ENCODE assay signal across 11 cellular contexts in genomic region chr6:7053125-7053784, GRCh38. TPM values are rescaled to one million over a fixed set of nuclear protein-coding genes. Genes with fewer than 3 reads are reported as not detected.
A peak's percentile ranks its signal among the peaks of the same experiment; 100 is the strongest.
DNase-seq lines count a peak whose midpoint lies in the region; ATAC-seq and TF ChIP-seq lines count a peak whose summit lies in the region.
"Had no signal": no experiment of that assay in that cellular context is flagged by ENCODE, and none has a peak within 500 bp of the region (broad histone marks: within the 10 kb centered on the region; RNA-seq: fewer than 3 reads in every experiment).

No MANE protein-coding gene starts in this region.

- H3K9me3 ChIP-seq in mesenchymal stem cell (ENCODE audit: control insufficient read depth, low read length) (no peaks in the 10 kb centered on the region), suprapubic skin (no peaks in the 10 kb centered on the region)
- H3K9me3 ChIP-seq: A549 had no signal

- POLR2A ChIA-PET in activated CD4-positive, alpha-beta memory T cell treated with anti-CD3 and anti-CD28 coated beads for 36 hours (lab: Charles Lee), result no interaction called here
- POLR2A ChIA-PET in activated CD4-positive, alpha-beta memory T cell treated with anti-CD3 and anti-CD28 coated beads, Interleukin-2, amount 10 ng/mL, durations not matched to agents 7 days and 5 days (lab: Charles Lee), result interaction anchor here (0.9 kb wide), 1 partner anchor 10 kb away, joined by 3 read pairs; no protein-coding TSS in a partner anchor

- H2AK5ac ChIP-seq in mesenchymal stem cell (ENCODE audit: low read length, severe bottlenecking), result peak overlapping the region; percentile 31

- no peak overlapping the region for H2AFZ ChIP-seq in mesenchymal stem cell (ENCODE audit: low read depth, low read length)

- H3K27ac ChIP-seq in mesenchymal stem cell (ENCODE audit: low read length, poor library complexity, severe bottlenecking) (no peak overlapping the region), suprapubic skin (peak overlapping the region; percentile 96)

- TF ChIP-seq POLR2A in suprapubic skin (IDR thresholded peaks at IDR 0.05), result no peak

- H3K4me3 Mint-ChIP-seq in activated CD4-positive, alpha-beta memory T cell treated with anti-CD3 and anti-CD28 coated beads for 36 hours, result peak overlapping the region; percentile 3
- no peak overlapping the region for H3K4me3 Mint-ChIP-seq in activated CD4-positive, alpha-beta memory T cell treated with anti-CD3 and anti-CD28 coated beads, Interleukin-2, amount 10 ng/mL, durations not matched to agents 7 days and 5 days
- H3K4me3 Mint-ChIP-seq in activated naive CD8-positive, alpha-beta T cell treated with anti-CD3 and anti-CD28 coated beads, Interleukin-2, amount 50 U/mL, for 24 hours, result peak overlapping the region; percentile 67
- no peak overlapping the region for H3K4me3 Mint-ChIP-seq in T-helper 2 cell treated with Interferon-gamma antibody and Interleukin-4, amounts not matched to agents 5 μg/mL and 100 μg/mL, for 36 hours

- H3K4me3 ChIP-seq in mesenchymal stem cell (ENCODE audit: insufficient read depth in 1 of 2, low read depth in 1 of 2, low read length in 2 of 2), result no peak overlapping the region
- H3K4me3 ChIP-seq in suprapubic skin, result peak overlapping the region; percentile 63

- H4K8ac ChIP-seq in mesenchymal stem cell (ENCODE audit: low read length), result no peak overlapping the region

- no peak overlapping the region for H4K91ac ChIP-seq in mesenchymal stem cell (ENCODE audit: low read length)

- no peak overlapping the region for H2BK5ac ChIP-seq in mesenchymal stem cell (ENCODE audit: low read depth, low read length, poor library complexity, severe bottlenecking)

- H3K36me3 Mint-ChIP-seq in activated CD4-positive, alpha-beta memory T cell treated with anti-CD3 and anti-CD28 coated beads for 36 hours, result no peaks in the 10 kb centered on the region
- no peaks in the 10 kb centered on the region for H3K36me3 Mint-ChIP-seq in activated CD4-positive, alpha-beta memory T cell treated with anti-CD3 and anti-CD28 coated beads, Interleukin-2, amount 10 ng/mL, durations not matched to agents 7 days and 5 days (ENCODE audit: low read depth)
- H3K36me3 Mint-ChIP-seq in activated naive CD8-positive, alpha-beta T cell treated with anti-CD3 and anti-CD28 coated beads, Interleukin-2, amount 50 U/mL, for 24 hours (ENCODE audit: low read depth), result no peaks in the 10 kb centered on the region
- no peaks in the 10 kb centered on the region for H3K36me3 Mint-ChIP-seq in T-helper 2 cell treated with Interferon-gamma antibody and Interleukin-4, amounts not matched to agents 5 μg/mL and 100 μg/mL, for 36 hours (ENCODE audit: low read depth)

- H3K18ac ChIP-seq in mesenchymal stem cell (ENCODE audit: low read depth in 1 of 2, low read length in 2 of 2), result no peak overlapping the region

- H3K9me3 Mint-ChIP-seq in activated CD4-positive, alpha-beta memory T cell treated with anti-CD3 and anti-CD28 coated beads for 36 hours, result no peaks in the 10 kb centered on the region
- no peaks in the 10 kb centered on the region for H3K9me3 Mint-ChIP-seq in activated CD4-positive, alpha-beta memory T cell treated with anti-CD3 and anti-CD28 coated beads, Interleukin-2, amount 10 ng/mL, durations not matched to agents 7 days and 5 days
- no peaks in the 10 kb centered on the region for H3K9me3 Mint-ChIP-seq in activated naive CD8-positive, alpha-beta T cell treated with anti-CD3 and anti-CD28 coated beads, Interleukin-2, amount 50 U/mL, for 24 hours
- no peaks in the 10 kb centered on the region for H3K9me3 Mint-ChIP-seq in T-helper 2 cell treated with Interferon-gamma antibody and Interleukin-4, amounts not matched to agents 5 μg/mL and 100 μg/mL, for 36 hours

- no peaks in the 10 kb centered on the region for H3K79me1 ChIP-seq in mesenchymal stem cell (replicated peaks; ENCODE audit: low read length, poor library complexity, severe bottlenecking)

- H3K9ac ChIP-seq in mesenchymal stem cell (ENCODE audit: low read length), result peak overlapping the region; percentile 74

- no peak for TF ChIP-seq EP300 in suprapubic skin (IDR thresholded peaks at IDR 0.05)

- no peak overlapping the region for H3K4me2 ChIP-seq in mesenchymal stem cell (ENCODE audit: low read length, poor library complexity, severe bottlenecking)

- H2BK15ac ChIP-seq in mesenchymal stem cell (ENCODE audit: low read depth, poor library complexity, severe bottlenecking), result no peak overlapping the region

- H3K27me3 ChIP-seq in mesenchymal stem cell (ENCODE audit: control insufficient read depth in 1 of 2, insufficient read depth in 1 of 2, low read length in 2 of 2), result no peaks in the 10 kb centered on the region
- no peaks in the 10 kb centered on the region for H3K27me3 ChIP-seq in suprapubic skin

- no peak overlapping the region for H2BK120ac ChIP-seq in mesenchymal stem cell (ENCODE audit: low read depth, low read length)

- no peak for ATAC-seq in activated naive CD8-positive, alpha-beta T cell treated with anti-CD3 and anti-CD28 coated beads, Interleukin-2, amount 50 U/mL, for 24 hours

- WGBS in mesenchymal stem cell, result 74% methylated on average over 3 of the region's 5 CpGs
- WGBS in suprapubic skin, result 29% methylated on average over 5 of the region's 5 CpGs

- TF ChIP-seq CTCF in suprapubic skin (IDR thresholded peaks at IDR 0.05), result no peak

- no peak overlapping the region for H3K27ac Mint-ChIP-seq in activated CD4-positive, alpha-beta memory T cell treated with anti-CD3 and anti-CD28 coated beads for 36 hours
- no peak overlapping the region for H3K27ac Mint-ChIP-seq in activated CD4-positive, alpha-beta memory T cell treated with anti-CD3 and anti-CD28 coated beads, Interleukin-2, amount 10 ng/mL, durations not matched to agents 7 days and 5 days
- H3K27ac Mint-ChIP-seq in activated naive CD8-positive, alpha-beta T cell treated with anti-CD3 and anti-CD28 coated beads, Interleukin-2, amount 50 U/mL, for 24 hours, result no peak overlapping the region
- no peak overlapping the region for H3K27ac Mint-ChIP-seq in T-helper 2 cell treated with Interferon-gamma antibody and Interleukin-4, amounts not matched to agents 5 μg/mL and 100 μg/mL, for 36 hours

- peaks cover 10% of the 10 kb centered on the region for H3K27me3 Mint-ChIP-seq in activated CD4-positive, alpha-beta memory T cell treated with anti-CD3 and anti-CD28 coated beads for 36 hours
- H3K27me3 Mint-ChIP-seq in activated CD4-positive, alpha-beta memory T cell treated with anti-CD3 and anti-CD28 coated beads, Interleukin-2, amount 10 ng/mL, durations not matched to agents 7 days and 5 days, result peaks cover 36% of the 10 kb centered on the region
- H3K27me3 Mint-ChIP-seq in activated naive CD8-positive, alpha-beta T cell treated with anti-CD3 and anti-CD28 coated beads, Interleukin-2, amount 50 U/mL, for 24 hours, result peaks cover 23% of the 10 kb centered on the region
- peaks cover 48% of the 10 kb centered on the region for H3K27me3 Mint-ChIP-seq in T-helper 2 cell treated with Interferon-gamma antibody and Interleukin-4, amounts not matched to agents 5 μg/mL and 100 μg/mL, for 36 hours (ENCODE audit: low read depth)

- no peak for DNase-seq in activated CD4-positive, alpha-beta memory T cell treated with anti-CD3 and anti-CD28 coated beads for 36 hours
- no peak for DNase-seq in activated CD4-positive, alpha-beta memory T cell treated with anti-CD3 and anti-CD28 coated beads, Interleukin-2, amount 10 ng/mL, durations not matched to agents 7 days and 5 days
- DNase-seq in activated naive CD8-positive, alpha-beta T cell treated with anti-CD3 and anti-CD28 coated beads, Interleukin-2, amount 50 U/mL, for 24 hours, result no peak
- DNase-seq in mesenchymal stem cell (no peak), suprapubic skin (ENCODE audit: low spot score in 2 of 2) (no peak), activated gamma-delta T cell (lab: John Stamatoyannopoulos, UW) (no peak), occipital lobe (lab: John Stamatoyannopoulos, UW) (no peak)
- DNase-seq in T-helper 2 cell treated with Interferon-gamma antibody and Interleukin-4, amounts not matched to agents 5 μg/mL and 100 μg/mL, for 36 hours (ENCODE audit: low spot score), result no peak
- DNase-seq: foreskin melanocyte, SHP77 treated with DMSO at 0.1 percent for 48 hours had no signal

- H3K36me3 ChIP-seq in mesenchymal stem cell (ENCODE audit: control insufficient read depth in 1 of 2, insufficient read depth in 2 of 2, low read depth in 1 of 2, low read length in 2 of 2) (peaks cover 0 to 5% of the 10 kb centered on the region in 2 experiments), suprapubic skin (no peaks in the 10 kb centered on the region)

- no peak overlapping the region for H3K23ac ChIP-seq in mesenchymal stem cell (ENCODE audit: low read length in 2 of 2)

- no peak overlapping the region for H3K14ac ChIP-seq in mesenchymal stem cell (ENCODE audit: low read length in 2 of 2)

- no peak overlapping the region for H3K4ac ChIP-seq in mesenchymal stem cell (ENCODE audit: low read depth in 1 of 2, low read length in 2 of 2)

- peaks cover 17% of the 10 kb centered on the region for H3K4me1 ChIP-seq in mesenchymal stem cell (ENCODE audit: control insufficient read depth, insufficient read depth, low read depth, low read length)
- peaks cover 42% of the 10 kb centered on the region for H3K4me1 ChIP-seq in suprapubic skin

- no peak overlapping the region for H2BK12ac ChIP-seq in mesenchymal stem cell (ENCODE audit: low read length in 2 of 2)

- CTCF ChIA-PET in activated CD4-positive, alpha-beta memory T cell treated with anti-CD3 and anti-CD28 coated beads for 36 hours (lab: Charles Lee), result interaction anchor here (0.9 kb wide), 1 partner anchor 186 kb away, joined by 3 read pairs; no protein-coding TSS in a partner anchor
- CTCF ChIA-PET in activated CD4-positive, alpha-beta memory T cell treated with anti-CD3 and anti-CD28 coated beads, Interleukin-2, amount 10 ng/mL, durations not matched to agents 7 days and 5 days (lab: Charles Lee), result interaction anchor here (0.8 kb wide), 2 partner anchors 61 to 190 kb away, joined by 3 to 4 read pairs; no protein-coding TSS in a partner anchor

- intact Hi-C loops in activated CD4-positive, alpha-beta memory T cell treated with anti-CD3 and anti-CD28 coated beads for 36 hours (cut with micrococcal nuclease), result no loop called here

- H3K4me1 Mint-ChIP-seq in activated CD4-positive, alpha-beta memory T cell treated with anti-CD3 and anti-CD28 coated beads for 36 hours (ENCODE audit: low read depth), result peaks cover 12% of the 10 kb centered on the region
- H3K4me1 Mint-ChIP-seq in activated CD4-positive, alpha-beta memory T cell treated with anti-CD3 and anti-CD28 coated beads, Interleukin-2, amount 10 ng/mL, durations not matched to agents 7 days and 5 days, result peaks cover 8% of the 10 kb centered on the region
- H3K4me1 Mint-ChIP-seq in activated naive CD8-positive, alpha-beta T cell treated with anti-CD3 and anti-CD28 coated beads, Interleukin-2, amount 50 U/mL, for 24 hours, result peaks cover 25% of the 10 kb centered on the region
- H3K4me1 Mint-ChIP-seq in T-helper 2 cell treated with Interferon-gamma antibody and Interleukin-4, amounts not matched to agents 5 μg/mL and 100 μg/mL, for 36 hours (ENCODE audit: low read depth), result peaks cover 2% of the 10 kb centered on the region

RNA-seq across cellular contexts. Expression of gene RREB1, which starts 54.5 kb away (rescaled TPM):
- 10 to 100 TPM; 13.0 to 13.5 TPM for total RNA-seq in activated CD4-positive, alpha-beta memory T cell treated with anti-CD3 and anti-CD28 coated beads for 36 hours
- 10 to 100 TPM; 26.5 to 27.9 TPM for total RNA-seq in activated CD4-positive, alpha-beta memory T cell treated with anti-CD3 and anti-CD28 coated beads, Interleukin-2, amount 10 ng/mL, durations not matched to agents 7 days and 5 days
- 12.3 TPM for polyA plus RNA-seq in mesenchymal stem cell (2013, experiment 1 of 2)
- 11.2 TPM for polyA plus RNA-seq in mesenchymal stem cell (2013, experiment 2 of 2)
- total RNA-seq in suprapubic skin (100 to 1,000 TPM in 1 of 4 donors, 10 to 100 TPM in 3; 56.2 to 102 (median 62.6) TPM), occipital lobe (1.4 TPM)

Comparison
In these comparisons a context has a peak if more than half of its experiments do, and no peak if none do; other contexts are left out.
1. H3K4me3 Mint-ChIP-seq: peak in activated CD4-positive, alpha-beta memory T cell treated with anti-CD3 and anti-CD28 coated beads for 36 hours (single experiment) and activated naive CD8-positive, alpha-beta T cell treated with anti-CD3 and anti-CD28 coated beads, Interleukin-2, amount 50 U/mL, for 24 hours (single experiment); none in activated CD4-positive, alpha-beta memory T cell treated with anti-CD3 and anti-CD28 coated beads, Interleukin-2, amount 10 ng/mL, durations not matched to agents 7 days and 5 days (single experiment) and T-helper 2 cell treated with Interferon-gamma antibody and Interleukin-4, amounts not matched to agents 5 μg/mL and 100 μg/mL, for 36 hours (single experiment).